Comparison of ENCODE assay signal across 8 cellular contexts in the genomic region with DNA sequence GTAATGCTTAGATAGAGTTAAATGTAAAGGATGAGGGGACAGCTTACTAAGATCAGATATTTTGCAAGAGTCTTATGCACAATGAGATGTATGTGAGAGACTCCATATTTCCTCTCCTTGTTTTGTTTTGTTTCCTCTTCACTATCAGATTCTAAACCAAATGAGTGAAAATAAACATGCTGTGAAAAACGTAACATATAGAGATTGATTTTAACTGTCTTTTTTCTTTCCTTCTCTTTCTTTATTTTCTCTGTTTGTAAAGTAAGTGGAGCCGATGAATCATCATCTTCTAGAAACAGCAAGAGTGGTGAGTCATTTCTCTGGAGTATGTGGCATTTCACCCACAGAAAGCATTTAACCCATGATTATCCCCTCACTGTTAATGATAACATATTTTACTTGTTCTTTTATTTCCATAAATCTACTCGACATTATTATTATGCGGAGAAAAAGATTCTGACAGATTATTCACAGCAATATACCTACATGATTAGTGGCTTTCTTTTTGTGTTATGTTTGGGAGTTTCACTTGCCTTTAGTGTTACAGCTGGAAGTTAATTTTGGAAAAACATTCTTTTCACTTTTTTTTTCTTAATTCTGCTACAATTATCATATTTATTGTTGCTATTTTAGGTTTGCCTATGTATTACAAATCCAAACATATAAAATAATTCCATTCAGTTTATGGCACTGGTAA. TPM values are rescaled to one million over a fixed set of nuclear protein-coding genes. Genes with fewer than 3 reads are reported as not detected.
A peak's percentile ranks its signal among the peaks of the same experiment; 100 is the strongest.
DNase-seq lines count a peak whose midpoint lies in the region; ATAC-seq lines count a peak whose summit lies in the region.

No MANE protein-coding gene starts in this region.

- peaks cover 41% of the 10 kb centered on the region for H3K4me1 Mint-ChIP-seq in dendritic cell treated with granulocyte-macrophage colony-stimulating factor and Interleukin-4, amounts not matched to agents 40 ng/mL and 50 ng/mL, for 4 days (ENCODE audit: low read depth)
- peaks cover 19 to 60% (median 49%) of the 10 kb centered on the region in 4 donors for H3K4me1 Mint-ChIP-seq in naive thymus-derived CD8-positive, alpha-beta T cell

- peak overlapping the region in 4 of 10 experiments; percentile 23 to 36 (median 29); a peak in 5 of 20 replicates for H3K4me3 ChIP-seq in BLaER1 treated with 17β-estradiol and CSF1 and Interleukin-3, amounts not matched to agents 10 nM and 100 nM

- H3K36me3 ChIP-seq in BLaER1 treated with 17β-estradiol and CSF1 and Interleukin-3, amounts not matched to agents 10 nM and 100 nM: peaks cover 0 to 9% (median 0%) of the 10 kb centered on the region in 11 experiments; a peak in 8 of 22 replicates

- ATAC-seq in GM18907 (IDR thresholded peaks at IDR 0.05; ENCODE audit: unreplicated experiment) (peak; percentile 89), HG03095 (IDR thresholded peaks at IDR 0.05; ENCODE audit: unreplicated experiment) (peak; percentile 65)
- peak in 1 of 2 donors; percentile 46 for ATAC-seq in naive thymus-derived CD8-positive, alpha-beta T cell

- POLR2A ChIA-PET in naive thymus-derived CD8-positive, alpha-beta T cell (lab: Charles Lee): no interaction called here

- no peaks in the 10 kb centered on the region for H3K9me3 Mint-ChIP-seq in dendritic cell treated with granulocyte-macrophage colony-stimulating factor and Interleukin-4, amounts not matched to agents 40 ng/mL and 50 ng/mL, for 4 days
- H3K9me3 Mint-ChIP-seq in naive thymus-derived CD8-positive, alpha-beta T cell: no peaks in the 10 kb centered on the region

- peak overlapping the region; percentile 53 to 92 (median 83) for H3K27ac ChIP-seq in BLaER1 treated with 17β-estradiol and CSF1 and Interleukin-3, amounts not matched to agents 10 nM and 100 nM

- H3K27me3 ChIP-seq in BLaER1 treated with 17β-estradiol and CSF1 and Interleukin-3, amounts not matched to agents 10 nM and 100 nM: no peaks in the 10 kb centered on the region

- peak overlapping the region; percentile 87 for H3K27ac Mint-ChIP-seq in dendritic cell treated with granulocyte-macrophage colony-stimulating factor and Interleukin-4, amounts not matched to agents 40 ng/mL and 50 ng/mL, for 4 days
- peak overlapping the region in 9 of 10 donors; percentile 9 to 87 (median 77) for H3K27ac Mint-ChIP-seq in naive thymus-derived CD8-positive, alpha-beta T cell

- DNase-seq in RPMI7951 (ENCODE audit: low read depth) (peak; percentile 79), medulla oblongata (ENCODE audit: extremely low spot score) (no peak)
- no peak for DNase-seq in naive thymus-derived CD8-positive, alpha-beta T cell
- DNase-seq in activated CD4-positive, alpha-beta T cell treated with anti-CD3 and anti-CD28 coated beads for 48 hours: no peak

- H3K4me2 ChIP-seq in BLaER1 treated with 17β-estradiol and CSF1 and Interleukin-3, amounts not matched to agents 10 nM and 100 nM: peak overlapping the region in 10 of 11 experiments; percentile 32 to 96 (median 69); a peak in 19 of 22 replicates

- peaks cover 15 to 89% (median 68%) of the 10 kb centered on the region in 10 experiments; a peak in 19 of 20 replicates for H3K4me1 ChIP-seq in BLaER1 treated with 17β-estradiol and CSF1 and Interleukin-3, amounts not matched to agents 10 nM and 100 nM

- peak overlapping the region; percentile 31 for H3K4me3 Mint-ChIP-seq in dendritic cell treated with granulocyte-macrophage colony-stimulating factor and Interleukin-4, amounts not matched to agents 40 ng/mL and 50 ng/mL, for 4 days
- H3K4me3 Mint-ChIP-seq in naive thymus-derived CD8-positive, alpha-beta T cell: peak overlapping the region in 9 of 10 donors; percentile 1 to 74 (median 35)

- peaks cover 10% of the 10 kb centered on the region for H3K36me3 Mint-ChIP-seq in dendritic cell treated with granulocyte-macrophage colony-stimulating factor and Interleukin-4, amounts not matched to agents 40 ng/mL and 50 ng/mL, for 4 days (ENCODE audit: low read depth)
- no peaks in the 10 kb centered on the region for H3K36me3 Mint-ChIP-seq in naive thymus-derived CD8-positive, alpha-beta T cell

- peak overlapping the region in 10 of 11 experiments; percentile 10 to 73 (median 69); a peak in 18 of 22 replicates for H3K9ac ChIP-seq in BLaER1 treated with 17β-estradiol and CSF1 and Interleukin-3, amounts not matched to agents 10 nM and 100 nM

- peaks cover 0 to 9% (median 0%) of the 10 kb centered on the region in 11 experiments; a peak in 5 of 22 replicates for H4K20me1 ChIP-seq in BLaER1 treated with 17β-estradiol and CSF1 and Interleukin-3, amounts not matched to agents 10 nM and 100 nM

- no peaks in the 10 kb centered on the region for H3K27me3 Mint-ChIP-seq in dendritic cell treated with granulocyte-macrophage colony-stimulating factor and Interleukin-4, amounts not matched to agents 40 ng/mL and 50 ng/mL, for 4 days
- no peaks in the 10 kb centered on the region for H3K27me3 Mint-ChIP-seq in naive thymus-derived CD8-positive, alpha-beta T cell

- H3K9me3 ChIP-seq in BLaER1 treated with 17β-estradiol and CSF1 and Interleukin-3, amounts not matched to agents 10 nM and 100 nM (replicated peaks in 1 of 11): peaks cover 0 to 8% (median 0%) of the 10 kb centered on the region in 11 experiments; a peak in 4 of 22 replicates

- intact Hi-C loops in dendritic cell treated with granulocyte-macrophage colony-stimulating factor and Interleukin-4, amounts not matched to agents 40 ng/mL and 50 ng/mL, for 4 days (cut with micrococcal nuclease): loop anchor here (5.0 to 10.0 kb wide), 2 partner anchors 845 to 1938 kb away; a partner anchor contains a TSS

RNA-seq across cellular contexts. Expression of a gene that starts 2.1 kb away (rescaled TPM):
- total RNA-seq in RPMI7951 (2014; rRNA removed; shearing (Covaris generic)): 652 and 737 TPM in 2 replicates
- total RNA-seq in naive thymus-derived CD8-positive, alpha-beta T cell: 10 to 100 TPM; 89.4 to 91.7 TPM
- polyA plus RNA-seq in naive thymus-derived CD8-positive, alpha-beta T cell: 100 to 1,000 TPM in 1 of 3 donors, 10 to 100 TPM in 2; 33.9 to 239 (median 59.4) TPM
